Comparison of ENCODE assay signal across 21 cellular contexts in the genomic region with DNA sequence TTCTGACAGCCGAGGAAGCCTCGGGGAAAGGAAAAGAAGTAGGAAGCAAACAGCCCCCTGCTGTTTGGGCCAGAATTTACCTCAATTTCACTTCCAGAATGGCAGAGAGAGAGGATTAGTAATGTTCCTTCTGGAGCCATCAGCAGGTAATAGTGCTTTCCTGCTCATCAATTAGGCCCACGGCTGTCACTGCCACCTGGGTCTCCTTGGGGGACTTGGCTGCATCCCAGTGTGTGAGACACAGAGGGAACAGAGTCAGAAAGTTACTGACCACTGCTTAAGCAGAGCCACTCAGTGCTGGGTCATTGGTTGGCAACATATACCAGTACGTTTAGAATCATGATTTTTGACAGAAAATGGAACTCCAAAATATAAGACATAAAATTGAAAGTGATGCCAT.
DNase-seq lines count a peak whose midpoint lies in the region; ATAC-seq lines count a peak whose summit lies in the region.
"Had no signal": no experiment of that assay in that cellular context is flagged by ENCODE, and none has a peak within 500 bp of the region (broad histone marks: within the 10 kb centered on the region; RNA-seq: fewer than 3 reads in every experiment).

No MANE protein-coding gene starts in this region.

- DNase-seq in NCI-H146 (lab: John Stamatoyannopoulos, UW) = peak; percentile 8
- no peak for DNase-seq in NCI-H146 treated with DMSO at 0.1 percent for 48 hours (lab: John Stamatoyannopoulos, UW; ENCODE audit: unreplicated experiment)
- DNase-seq in NCI-H524 treated with DMSO at 0.1 percent for 48 hours (lab: John Stamatoyannopoulos, UW) = peak; percentile 48
- DNase-seq in cerebellar cortex (ENCODE audit: low spot score) = peak; percentile 5
- DNase-seq in NCI-H2196 treated with DMSO at 0.1 percent for 48 hours (lab: John Stamatoyannopoulos, UW; ENCODE audit: unreplicated experiment) = no peak
- DNase-seq: CD4-positive, alpha-beta T cell; DMS53; EL; H7; HFFc6; IMR-90; Karpas-422; MG63; NCI-H1048; NCI-H1436 treated with DMSO at 0.1 percent for 48 hours; NCI-H2081; Right ventricle myocardium superior had no signal

- no peaks in the 10 kb centered on the region for H3K4me1 Mint-ChIP-seq in stimulated activated memory B cell treated with anti-CD40 and anti-IgM and Interleukin-4, amounts not matched to agents 10 μg/mL and 1 μg/mL and 100 μg/mL, for 72 hours
- H3K4me1 Mint-ChIP-seq: B cell had no signal

- no peaks in the 10 kb centered on the region for H3K36me3 Mint-ChIP-seq in stimulated activated memory B cell treated with anti-CD40 and anti-IgM and Interleukin-4, amounts not matched to agents 10 μg/mL and 1 μg/mL and 100 μg/mL, for 72 hours

- no peaks in the 10 kb centered on the region for H3K9me3 Mint-ChIP-seq in stimulated activated memory B cell treated with anti-CD40 and anti-IgM and Interleukin-4, amounts not matched to agents 10 μg/mL and 1 μg/mL and 100 μg/mL, for 72 hours

- H3K27me3 Mint-ChIP-seq in stimulated activated memory B cell treated with anti-CD40 and anti-IgM and Interleukin-4, amounts not matched to agents 10 μg/mL and 1 μg/mL and 100 μg/mL, for 72 hours = no peaks in the 10 kb centered on the region
- H3K27me3 Mint-ChIP-seq: B cell; CD4-positive, alpha-beta T cell had no signal

- no peak overlapping the region for H3K27ac Mint-ChIP-seq in stimulated activated memory B cell treated with anti-CD40 and anti-IgM and Interleukin-4, amounts not matched to agents 10 μg/mL and 1 μg/mL and 100 μg/mL, for 72 hours
- H3K27ac Mint-ChIP-seq: B cell; CD4-positive, alpha-beta T cell; HFFc6 had no signal

- H3K4me3 Mint-ChIP-seq in stimulated activated memory B cell treated with anti-CD40 and anti-IgM and Interleukin-4, amounts not matched to agents 10 μg/mL and 1 μg/mL and 100 μg/mL, for 72 hours = no peak overlapping the region
- H3K4me3 Mint-ChIP-seq: B cell; CD4-positive, alpha-beta T cell; HFFc6 had no signal

- peak; percentile 34 for ATAC-seq in stimulated activated memory B cell treated with anti-CD40 and anti-IgM and Interleukin-4, amounts not matched to agents 10 μg/mL and 1 μg/mL and 100 μg/mL, for 72 hours
- no peak for ATAC-seq in GM21367 (IDR thresholded peaks at IDR 0.05; ENCODE audit: unreplicated experiment)
- ATAC-seq in GM19328 (IDR thresholded peaks at IDR 0.05; ENCODE audit: unreplicated experiment) = no peak

Comparison
In these comparisons a context has a peak if more than half of its experiments do, and no peak if none do; other contexts are left out.
1. DNase-seq: peak in NCI-H146 (single experiment), NCI-H524 treated with DMSO at 0.1 percent for 48 hours (single experiment) and cerebellar cortex (single experiment); none in NCI-H146 treated with DMSO at 0.1 percent for 48 hours (single experiment) and NCI-H2196 treated with DMSO at 0.1 percent for 48 hours (single experiment).